In the genomic region with DNA sequence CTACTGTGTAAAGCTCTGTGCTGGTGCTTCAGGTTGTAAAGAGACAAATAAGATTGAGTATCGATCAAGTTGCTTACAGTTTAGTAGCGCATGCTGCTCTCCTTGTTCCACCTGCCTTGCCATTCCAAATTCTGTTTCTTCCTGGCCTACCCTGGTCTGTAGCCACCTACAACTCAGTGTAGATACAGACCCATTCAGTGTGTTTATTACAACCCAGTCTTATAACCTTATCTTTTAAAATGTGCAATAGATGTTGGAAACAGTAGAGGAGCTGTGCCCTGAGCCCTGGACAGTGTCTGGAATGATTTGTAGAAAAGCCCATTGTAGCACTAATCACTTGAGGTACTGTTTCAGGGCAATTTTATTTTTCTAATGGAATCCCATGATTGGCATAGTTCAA, we compare ENCODE assay signal across 17 cellular contexts.
DNase-seq lines count a peak whose midpoint lies in the region; ATAC-seq and TF ChIP-seq lines count a peak whose summit lies in the region.
"Had no signal": no experiment of that assay in that cellular context is flagged by ENCODE, and none has a peak within 500 bp of the region (broad histone marks: within the 10 kb centered on the region; RNA-seq: fewer than 3 reads in every experiment).

No MANE protein-coding gene starts in this region.

- H2BK5ac ChIP-seq in H9 (ENCODE audit: insufficient read length, low read length) (no peak overlapping the region), mesenchymal stem cell (ENCODE audit: low read depth, low read length, poor library complexity, severe bottlenecking) (no peak overlapping the region)

- H3K4me2 ChIP-seq in H9 (ENCODE audit: insufficient read depth, insufficient read length, low read length) (no peak overlapping the region), mesenchymal stem cell (ENCODE audit: low read length, poor library complexity, severe bottlenecking) (no peak overlapping the region)

- H4K8ac ChIP-seq in H9 (replicated peaks; ENCODE audit: insufficient read length, low read depth, low read length), result no peak overlapping the region
- no peak overlapping the region for H4K8ac ChIP-seq in mesenchymal stem cell (ENCODE audit: low read length)

- H2AFZ ChIP-seq in H9 (ENCODE audit: low read length), result no peak overlapping the region
- no peak overlapping the region for H2AFZ ChIP-seq in mesenchymal stem cell (ENCODE audit: low read depth, low read length)

- no peak overlapping the region for H3T11ph ChIP-seq in H9 (ENCODE audit: low read length)

- H3K9ac ChIP-seq in H9 (ENCODE audit: extremely low read depth, insufficient read length, low read length), result no peak overlapping the region
- peak overlapping the region; percentile 63 for H3K9ac ChIP-seq in mesenchymal stem cell (ENCODE audit: low read length)

- no peaks in the 10 kb centered on the region; a peak in 1 of 5 replicates for H3K9me3 Mint-ChIP-seq in H9
- H3K9me3 Mint-ChIP-seq in stimulated activated effector memory CD8-positive, alpha-beta T cell treated with anti-CD3 and anti-CD28 coated beads, Interleukin-12 subunit alpha, Interleukin-12 subunit beta, amount 100 ng/mL, for 72 hours, result no peaks in the 10 kb centered on the region
- H3K9me3 Mint-ChIP-seq: activated CD8-positive, alpha-beta T cell treated with anti-CD3 and anti-CD28 coated beads for 36 hours; activated naive CD4-positive, alpha-beta T cell treated with anti-CD3 and anti-CD28 coated beads, Interleukin-2, amount 10 ng/mL, durations not matched to agents 7 days and 5 days; activated T-cell treated with anti-CD3 and anti-CD28 coated beads, Interleukin-2, amount 50 U/mL, for 24 hours; stimulated activated naive CD8-positive, alpha-beta T cell treated with anti-CD3 and anti-CD28 coated beads, Interleukin-15, Interleukin-2, amounts not matched to agents 100 ng/mL and 50 ng/mL, for 24 hours had no signal

- H3K23me2 ChIP-seq in H9 (ENCODE audit: insufficient read length, low read depth, low read length, poor library complexity, severe bottlenecking), result no peaks in the 10 kb centered on the region

- no peaks in the 10 kb centered on the region for H3K36me3 Mint-ChIP-seq in H9 (ENCODE audit: insufficient read depth in 1 of 3, low read depth in 3 of 3)
- no peaks in the 10 kb centered on the region for H3K36me3 Mint-ChIP-seq in stimulated activated effector memory CD8-positive, alpha-beta T cell treated with anti-CD3 and anti-CD28 coated beads, Interleukin-12 subunit alpha, Interleukin-12 subunit beta, amount 100 ng/mL, for 72 hours

- H3K4ac ChIP-seq in H9 (ENCODE audit: low read depth, low read length) (no peak overlapping the region), mesenchymal stem cell (ENCODE audit: low read depth in 1 of 2, low read length in 2 of 2) (no peak overlapping the region)

- no peak for ATAC-seq in stimulated activated effector memory CD8-positive, alpha-beta T cell treated with anti-CD3 and anti-CD28 coated beads, Interleukin-12 subunit alpha, Interleukin-12 subunit beta, amount 100 ng/mL, for 72 hours
- ATAC-seq in GM19397 (IDR thresholded peaks at IDR 0.05; ENCODE audit: unreplicated experiment), result no peak
- ATAC-seq: activated CD8-positive, alpha-beta T cell treated with anti-CD3 and anti-CD28 coated beads for 36 hours had no signal

- WGBS in H9 (ENCODE audit: extremely low coverage, insufficient read length, low lambda C conversion rate), result no CpG with 5 or more reads among the region's 2 CpGs
- 100% methylated on average over 2 of the region's 2 CpGs for WGBS in mesenchymal stem cell

- peaks cover 38 to 49% of the 10 kb centered on the region in 2 experiments for H3K4me1 Mint-ChIP-seq in H9
- peaks cover 16% of the 10 kb centered on the region for H3K4me1 Mint-ChIP-seq in stimulated activated effector memory CD8-positive, alpha-beta T cell treated with anti-CD3 and anti-CD28 coated beads, Interleukin-12 subunit alpha, Interleukin-12 subunit beta, amount 100 ng/mL, for 72 hours

- H3K23ac ChIP-seq in H9 (ENCODE audit: insufficient read length, low read depth, low read length) (no peak overlapping the region), mesenchymal stem cell (ENCODE audit: low read length in 2 of 2) (no peak overlapping the region)

- H3K27me3 Mint-ChIP-seq in H9 (ENCODE audit: low read depth), result no peaks in the 10 kb centered on the region
- H3K27me3 Mint-ChIP-seq: activated CD8-positive, alpha-beta T cell treated with anti-CD3 and anti-CD28 coated beads for 36 hours; activated naive CD4-positive, alpha-beta T cell treated with anti-CD3 and anti-CD28 coated beads, Interleukin-2, amount 10 ng/mL, durations not matched to agents 7 days and 5 days; activated T-cell treated with anti-CD3 and anti-CD28 coated beads, Interleukin-2, amount 50 U/mL, for 24 hours; stimulated activated naive CD8-positive, alpha-beta T cell treated with anti-CD3 and anti-CD28 coated beads, Interleukin-15, Interleukin-2, amounts not matched to agents 100 ng/mL and 50 ng/mL, for 24 hours had no signal

- H3K4me3 ChIP-seq in mesenchymal stem cell (ENCODE audit: insufficient read depth in 1 of 2, low read depth in 1 of 2, low read length in 2 of 2) (no peak overlapping the region), tibial artery (no peak overlapping the region)
- H3K4me3 ChIP-seq: right atrium auricular region had no signal

- DNase-seq in H9, result no peak
- no peak for DNase-seq in mesenchymal stem cell
- DNase-seq in tibial artery, result no peak
- DNase-seq in stimulated activated effector memory CD8-positive, alpha-beta T cell treated with anti-CD3 and anti-CD28 coated beads, Interleukin-12 subunit alpha, Interleukin-12 subunit beta, amount 100 ng/mL, for 72 hours (ENCODE audit: low spot score in 2 of 2), result no peak
- DNase-seq in kidney tubule cell (ENCODE audit: low spot score), result no peak
- DNase-seq in RKO (ENCODE audit: low spot score), result no peak
- DNase-seq: activated CD8-positive, alpha-beta T cell treated with anti-CD3 and anti-CD28 coated beads for 36 hours; activated naive CD4-positive, alpha-beta T cell treated with anti-CD3 and anti-CD28 coated beads, Interleukin-2, amount 10 ng/mL, durations not matched to agents 7 days and 5 days; activated T-cell treated with anti-CD3 and anti-CD28 coated beads, Interleukin-2, amount 50 U/mL, for 24 hours; cortex of kidney; hippocampal formation; NCI-H226; nucleus accumbens had no signal

- H3K27me3 ChIP-seq in H9 (ENCODE audit: insufficient read depth, low read length), result no peaks in the 10 kb centered on the region
- no peaks in the 10 kb centered on the region for H3K27me3 ChIP-seq in mesenchymal stem cell (ENCODE audit: control insufficient read depth in 1 of 2, insufficient read depth in 1 of 2, low read length in 2 of 2)
- H3K27me3 ChIP-seq in tibial artery, result no peaks in the 10 kb centered on the region
- H3K27me3 ChIP-seq: right atrium auricular region had no signal

- TF ChIP-seq CTCF in H9 (conservative IDR thresholded peaks at IDR 0.05) (no peak), tibial artery (IDR thresholded peaks at IDR 0.05) (no peak)

- no peak overlapping the region for H3K4me3 Mint-ChIP-seq in H9
- H3K4me3 Mint-ChIP-seq in stimulated activated effector memory CD8-positive, alpha-beta T cell treated with anti-CD3 and anti-CD28 coated beads, Interleukin-12 subunit alpha, Interleukin-12 subunit beta, amount 100 ng/mL, for 72 hours, result no peak overlapping the region
- H3K4me3 Mint-ChIP-seq: activated CD8-positive, alpha-beta T cell treated with anti-CD3 and anti-CD28 coated beads for 36 hours; activated naive CD4-positive, alpha-beta T cell treated with anti-CD3 and anti-CD28 coated beads, Interleukin-2, amount 10 ng/mL, durations not matched to agents 7 days and 5 days; activated T-cell treated with anti-CD3 and anti-CD28 coated beads, Interleukin-2, amount 50 U/mL, for 24 hours; stimulated activated naive CD8-positive, alpha-beta T cell treated with anti-CD3 and anti-CD28 coated beads, Interleukin-15, Interleukin-2, amounts not matched to agents 100 ng/mL and 50 ng/mL, for 24 hours had no signal

- H3K36me3 ChIP-seq in mesenchymal stem cell (ENCODE audit: control insufficient read depth in 1 of 2, insufficient read depth in 2 of 2, low read depth in 1 of 2, low read length in 2 of 2), result no peaks in the 10 kb centered on the region
- H3K36me3 ChIP-seq in tibial artery, result no peaks in the 10 kb centered on the region
- H3K36me3 ChIP-seq: right atrium auricular region had no signal

- H2BK12ac ChIP-seq in H9 (ENCODE audit: insufficient read length, low read depth, low read length) (no peak overlapping the region), mesenchymal stem cell (ENCODE audit: low read length in 2 of 2) (no peak overlapping the region)

- H4K5ac ChIP-seq in H9 (ENCODE audit: insufficient read length, low read depth, low read length), result no peak overlapping the region

- H3K27ac ChIP-seq in H9 (ENCODE audit: insufficient read length, low read depth, low read length) (no peak overlapping the region), cingulate gyrus (ENCODE audit: low read depth, low read length) (peak overlapping the region; percentile 63), mesenchymal stem cell (ENCODE audit: low read length, poor library complexity, severe bottlenecking) (no peak overlapping the region), tibial artery (peak overlapping the region; percentile 26 to 36)
- H3K27ac ChIP-seq: right atrium auricular region had no signal

- H4K20me1 ChIP-seq in H9 (ENCODE audit: control insufficient read depth, insufficient read depth, insufficient read length), result no peaks in the 10 kb centered on the region

- no peaks in the 10 kb centered on the region; the same call in 1 of the 2 replicates for H3K79me2 ChIP-seq in H9 (ENCODE audit: insufficient read depth, low read length)

- peak overlapping the region in 2 of 3 experiments; percentile 10 to 82; a peak in 4 of 7 replicates for H3K27ac Mint-ChIP-seq in H9
- no peak overlapping the region for H3K27ac Mint-ChIP-seq in stimulated activated effector memory CD8-positive, alpha-beta T cell treated with anti-CD3 and anti-CD28 coated beads, Interleukin-12 subunit alpha, Interleukin-12 subunit beta, amount 100 ng/mL, for 72 hours
- H3K27ac Mint-ChIP-seq: activated CD8-positive, alpha-beta T cell treated with anti-CD3 and anti-CD28 coated beads for 36 hours; activated naive CD4-positive, alpha-beta T cell treated with anti-CD3 and anti-CD28 coated beads, Interleukin-2, amount 10 ng/mL, durations not matched to agents 7 days and 5 days; activated T-cell treated with anti-CD3 and anti-CD28 coated beads, Interleukin-2, amount 50 U/mL, for 24 hours; stimulated activated naive CD8-positive, alpha-beta T cell treated with anti-CD3 and anti-CD28 coated beads, Interleukin-15, Interleukin-2, amounts not matched to agents 100 ng/mL and 50 ng/mL, for 24 hours had no signal

- H3K56ac ChIP-seq in H9 (ENCODE audit: insufficient read length, low read depth, low read length), result no peak overlapping the region

- no peak overlapping the region for H3K18ac ChIP-seq in H9 (ENCODE audit: insufficient read length, low read depth, low read length)
- no peak overlapping the region for H3K18ac ChIP-seq in mesenchymal stem cell (ENCODE audit: low read depth in 1 of 2, low read length in 2 of 2)

- H3K4me1 ChIP-seq in H9 (ENCODE audit: insufficient read depth, low read length) (peaks cover 8% of the 10 kb centered on the region; the same call in 1 of the 2 replicates), mesenchymal stem cell (ENCODE audit: control insufficient read depth, insufficient read depth, low read depth, low read length) (peaks cover 5% of the 10 kb centered on the region), tibial artery (peaks cover 0 to 68% (median 48%) of the 10 kb centered on the region in 4 donors)

- no peak overlapping the region for H2BK15ac ChIP-seq in H9 (ENCODE audit: low read depth, low read length)
- no peak overlapping the region for H2BK15ac ChIP-seq in mesenchymal stem cell (ENCODE audit: low read depth, poor library complexity, severe bottlenecking)

- H3K14ac ChIP-seq in H9 (ENCODE audit: insufficient read depth, low read length) (no peak overlapping the region), mesenchymal stem cell (ENCODE audit: low read length in 2 of 2) (no peak overlapping the region)

- H3K9me3 ChIP-seq in H9 (ENCODE audit: control insufficient read depth, low read depth, low read length) (no peaks in the 10 kb centered on the region), mesenchymal stem cell (ENCODE audit: control insufficient read depth, low read length) (no peaks in the 10 kb centered on the region), tibial artery (no peaks in the 10 kb centered on the region)
- H3K9me3 ChIP-seq: right atrium auricular region had no signal

- H3K79me1 ChIP-seq in H9 (ENCODE audit: insufficient read depth, low read depth, low read length, poor library complexity, severe bottlenecking), result no peaks in the 10 kb centered on the region
- H3K79me1 ChIP-seq in mesenchymal stem cell (replicated peaks; ENCODE audit: low read length, poor library complexity, severe bottlenecking), result peaks cover 24% of the 10 kb centered on the region

- intact Hi-C loops in tibial artery (cut with DNase I; ENCODE audit: low total_unique reads), result no loop called here

- no peak overlapping the region for H2BK120ac ChIP-seq in H9 (ENCODE audit: low read depth, low read length, poor library complexity, severe bottlenecking)
- H2BK120ac ChIP-seq in mesenchymal stem cell (ENCODE audit: low read depth, low read length), result no peak overlapping the region

- H2BK20ac ChIP-seq in H9 (ENCODE audit: low read depth, low read length, poor library complexity, severe bottlenecking), result no peak overlapping the region

- H2AK5ac ChIP-seq in H9 (ENCODE audit: insufficient read length, low read length) (no peak overlapping the region), mesenchymal stem cell (ENCODE audit: low read length, severe bottlenecking) (no peak overlapping the region)

- H4K91ac ChIP-seq in H9 (ENCODE audit: insufficient read length, low read depth, low read length), result no peak overlapping the region
- no peak overlapping the region for H4K91ac ChIP-seq in mesenchymal stem cell (ENCODE audit: low read length)

Comparison
In these comparisons a context has a peak if more than half of its experiments do, and no peak if none do; other contexts are left out.
1. H3K27ac ChIP-seq: peak in cingulate gyrus (single experiment) and tibial artery (2 of 2); none in H9 (single experiment) and mesenchymal stem cell (single experiment).